15 cellular contexts compared by ENCODE assay signal in genomic region chr10:23540401-23540800, GRCh38.
DNase-seq lines count a peak whose midpoint lies in the region; ATAC-seq and TF ChIP-seq lines count a peak whose summit lies in the region.
"Had no signal": no experiment of that assay in that cellular context is flagged by ENCODE, and none has a peak within 500 bp of the region (broad histone marks: within the 10 kb centered on the region; RNA-seq: fewer than 3 reads in every experiment).

No MANE protein-coding gene starts in this region.

- H3K36me3 ChIP-seq in DND-41 (ENCODE audit: insufficient read depth, low read length) = no peaks in the 10 kb centered on the region

- H3K9ac ChIP-seq in DND-41 (ENCODE audit: low read depth, low read length) = peak overlapping the region; percentile 59

- H3K27me3 ChIP-seq in DND-41 (ENCODE audit: insufficient read depth, low read length, poor library complexity) = no peaks in the 10 kb centered on the region
- H3K27me3 ChIP-seq: foreskin keratinocyte had no signal

- peak overlapping the region; percentile 49 for H3K4me2 ChIP-seq in DND-41 (ENCODE audit: insufficient read depth, low read length)
- H3K4me2 ChIP-seq: PC-9 had no signal

- no peaks in the 10 kb centered on the region for H3K79me2 ChIP-seq in DND-41 (ENCODE audit: insufficient read depth, low read length)

- H3K27ac ChIP-seq in DND-41 (ENCODE audit: low read length) = peak overlapping the region; percentile 97
- H3K27ac ChIP-seq: C4-2B, foreskin keratinocyte, PC-9 had no signal

- H3K4me1 ChIP-seq in DND-41 (ENCODE audit: insufficient read depth, low read length) = peaks cover 45% of the 10 kb centered on the region
- H3K4me1 ChIP-seq: foreskin keratinocyte had no signal

- TF ChIP-seq CTCF in DND-41 (IDR thresholded peaks at IDR 0.05; ENCODE audit: borderline replicate concordance, extremely low read depth, low read length, poor library complexity, severe bottlenecking) = peak; percentile 17

- H4K20me1 ChIP-seq in DND-41 (ENCODE audit: insufficient read depth, low read length) = no peaks in the 10 kb centered on the region

- no peaks in the 10 kb centered on the region for H3K9me3 ChIP-seq in DND-41 (ENCODE audit: insufficient read depth, low read length, severe bottlenecking)

- H2AFZ ChIP-seq in DND-41 (ENCODE audit: low read depth, low read length) = peak overlapping the region; percentile 72
- H2AFZ ChIP-seq: PC-9 had no signal

- ATAC-seq in DND-41 (ENCODE audit: insufficient read depth, low read depth) (peak; percentile 92), GM18511 (IDR thresholded peaks at IDR 0.05; ENCODE audit: unreplicated experiment) (no peak), HG02870 (IDR thresholded peaks at IDR 0.05; ENCODE audit: unreplicated experiment) (no peak)
- ATAC-seq: activated CD8-positive, alpha-beta memory T cell treated with anti-CD3 and anti-CD28 coated beads, Interleukin-2, amount 10 ng/mL, durations not matched to agents 7 days and 5 days; foreskin keratinocyte; stimulated activated naive B cell treated with anti-CD40 and anti-IgM and Interleukin-4, amounts not matched to agents 10 μg/mL and 1 μg/mL and 100 μg/mL, for 72 hours had no signal

- DNase-seq in Ammon's horn (ENCODE audit: low spot score) (peak; percentile 49), DND-41 (peak; percentile 85), SIG-M5 treated with dmso at 0.1 percent for 504 hours (lab: John Stamatoyannopoulos, UW; ENCODE audit: unreplicated experiment) (peak; percentile 81), globus pallidus (ENCODE audit: low spot score) (peak; percentile 34), cerebellar nuclear complex (lab: John Stamatoyannopoulos, UW) (no peak), COR-L47 (lab: John Stamatoyannopoulos, UW) (no peak)
- DNase-seq: activated CD8-positive, alpha-beta memory T cell treated with anti-CD3 and anti-CD28 coated beads, Interleukin-2, amount 10 ng/mL, durations not matched to agents 7 days and 5 days; foreskin keratinocyte; PC-9; stimulated activated CD4-positive, alpha-beta T cell treated with anti-CD3 and anti-CD28 coated beads, Interleukin-4, amount 100 ng/mL, for 1 hour; stimulated activated naive B cell treated with anti-CD40 and anti-IgM and Interleukin-4, amounts not matched to agents 10 μg/mL and 1 μg/mL and 100 μg/mL, for 72 hours; T1000 had no signal

- peak overlapping the region in 1 of 2 experiments; percentile 12; a peak in 1 of 4 replicates for H3K4me3 ChIP-seq in DND-41 (ENCODE audit: low read depth in 1 of 2, low read length in 2 of 2)
- H3K4me3 ChIP-seq: PC-9 had no signal

Comparison
In these comparisons a context has a peak if more than half of its experiments do, and no peak if none do; other contexts are left out.
1. DNase-seq: peak in Ammon's horn (single experiment), DND-41 (single experiment), SIG-M5 treated with dmso at 0.1 percent for 504 hours (single experiment) and globus pallidus (single experiment); none in cerebellar nuclear complex (0 of 2) and COR-L47 (single experiment).